In genomic region chr6:26116267-26116666, GRCh38 we compare ENCODE assay signal across 1 cellular context.
TF ChIP-seq lines count a peak whose summit lies in the region.

No MANE protein-coding gene starts in this region.

TF ChIP-seq in WTC11, 78 proteins besides CTCF, POLR2A, EP300 and RAD21 (continued from another document):
- TF ChIP-seq, protein P1, sequence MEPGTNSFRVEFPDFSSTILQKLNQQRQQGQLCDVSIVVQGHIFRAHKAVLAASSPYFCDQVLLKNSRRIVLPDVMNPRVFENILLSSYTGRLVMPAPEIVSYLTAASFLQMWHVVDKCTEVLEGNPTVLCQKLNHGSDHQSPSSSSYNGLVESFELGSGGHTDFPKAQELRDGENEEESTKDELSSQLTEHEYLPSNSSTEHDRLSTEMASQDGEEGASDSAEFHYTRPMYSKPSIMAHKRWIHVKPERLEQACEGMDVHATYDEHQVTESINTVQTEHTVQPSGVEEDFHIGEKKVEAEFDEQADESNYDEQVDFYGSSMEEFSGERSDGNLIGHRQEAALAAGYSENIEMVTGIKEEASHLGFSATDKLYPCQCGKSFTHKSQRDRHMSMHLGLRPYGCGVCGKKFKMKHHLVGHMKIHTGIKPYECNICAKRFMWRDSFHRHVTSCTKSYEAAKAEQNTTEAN (CRISPR knock-in tag; IDR thresholded peaks at IDR 0.05): no peak
- TF ChIP-seq, protein P2, sequence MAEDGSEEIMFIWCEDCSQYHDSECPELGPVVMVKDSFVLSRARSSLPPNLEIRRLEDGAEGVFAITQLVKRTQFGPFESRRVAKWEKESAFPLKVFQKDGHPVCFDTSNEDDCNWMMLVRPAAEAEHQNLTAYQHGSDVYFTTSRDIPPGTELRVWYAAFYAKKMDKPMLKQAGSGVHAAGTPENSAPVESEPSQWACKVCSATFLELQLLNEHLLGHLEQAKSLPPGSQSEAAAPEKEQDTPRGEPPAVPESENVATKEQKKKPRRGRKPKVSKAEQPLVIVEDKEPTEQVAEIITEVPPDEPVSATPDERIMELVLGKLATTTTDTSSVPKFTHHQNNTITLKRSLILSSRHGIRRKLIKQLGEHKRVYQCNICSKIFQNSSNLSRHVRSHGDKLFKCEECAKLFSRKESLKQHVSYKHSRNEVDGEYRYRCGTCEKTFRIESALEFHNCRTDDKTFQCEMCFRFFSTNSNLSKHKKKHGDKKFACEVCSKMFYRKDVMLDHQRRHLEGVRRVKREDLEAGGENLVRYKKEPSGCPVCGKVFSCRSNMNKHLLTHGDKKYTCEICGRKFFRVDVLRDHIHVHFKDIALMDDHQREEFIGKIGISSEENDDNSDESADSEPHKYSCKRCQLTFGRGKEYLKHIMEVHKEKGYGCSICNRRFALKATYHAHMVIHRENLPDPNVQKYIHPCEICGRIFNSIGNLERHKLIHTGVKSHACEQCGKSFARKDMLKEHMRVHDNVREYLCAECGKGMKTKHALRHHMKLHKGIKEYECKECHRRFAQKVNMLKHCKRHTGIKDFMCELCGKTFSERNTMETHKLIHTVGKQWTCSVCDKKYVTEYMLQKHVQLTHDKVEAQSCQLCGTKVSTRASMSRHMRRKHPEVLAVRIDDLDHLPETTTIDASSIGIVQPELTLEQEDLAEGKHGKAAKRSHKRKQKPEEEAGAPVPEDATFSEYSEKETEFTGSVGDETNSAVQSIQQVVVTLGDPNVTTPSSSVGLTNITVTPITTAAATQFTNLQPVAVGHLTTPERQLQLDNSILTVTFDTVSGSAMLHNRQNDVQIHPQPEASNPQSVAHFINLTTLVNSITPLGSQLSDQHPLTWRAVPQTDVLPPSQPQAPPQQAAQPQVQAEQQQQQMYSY (CRISPR knock-in tag; IDR thresholded peaks at IDR 0.05): no peak
- no peak for TF ChIP-seq ZNF396 (CRISPR knock-in tag; IDR thresholded peaks at IDR 0.05; ENCODE audit: borderline replicate concordance)
